24 cellular contexts compared by ENCODE assay signal in the genomic region with DNA sequence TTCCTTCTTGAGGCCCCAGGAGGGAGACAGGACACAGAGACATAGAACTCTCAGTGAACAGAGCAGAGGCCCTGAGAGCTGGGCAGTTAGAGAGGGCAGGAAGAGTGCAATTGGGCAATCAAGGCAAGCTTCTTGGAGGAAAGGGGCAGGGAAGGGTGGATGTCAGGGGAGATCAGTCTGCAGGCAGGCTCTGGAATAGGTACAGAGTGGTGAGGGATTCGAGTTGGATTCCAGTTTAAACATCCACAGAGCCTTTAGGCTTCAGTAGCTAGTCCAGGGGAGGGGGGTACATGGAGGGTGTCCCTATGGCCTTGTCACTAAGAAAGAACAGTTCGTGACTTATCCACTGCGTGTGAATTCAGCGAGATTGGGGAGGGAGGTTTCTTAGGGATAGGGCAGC. TPM values are rescaled to one million over a fixed set of nuclear protein-coding genes. Genes with fewer than 3 reads are reported as not detected.
A peak's percentile ranks its signal among the peaks of the same experiment; 100 is the strongest.
DNase-seq lines count a peak whose midpoint lies in the region; ATAC-seq, FAIRE-seq and TF ChIP-seq lines count a peak whose summit lies in the region.
"Had no signal": no experiment of that assay in that cellular context is flagged by ENCODE, and none has a peak within 500 bp of the region (broad histone marks: within the 10 kb centered on the region; RNA-seq: fewer than 3 reads in every experiment).

No MANE protein-coding gene starts in this region.

- no peak for FAIRE-seq in H1 (lab: Jason Lieb, UNC)
- FAIRE-seq: GM12892, GM18507, RCC 7860 had no signal

- H3K4me1 Mint-ChIP-seq in progenitor cell of endocrine pancreas (ENCODE audit: low read depth): peaks cover 3% of the 10 kb centered on the region

- H3K14ac ChIP-seq in H1 (ENCODE audit: insufficient read length): no peak overlapping the region

- TF ChIP-seq RAD21 in H1 (IDR thresholded peaks at IDR 0.05 in 1 of 2, conservative IDR thresholded peaks at IDR 0.05 in 1 of 2; ENCODE audit: low read depth in 2 of 2, low read length in 2 of 2): no peak

- H2BK12ac ChIP-seq in H1 (ENCODE audit: low read depth, low read length): peak overlapping the region; percentile 55; the same call in 1 of the 2 replicates

- peak overlapping the region; percentile 25; the same call in 1 of the 2 replicates for H2BK15ac ChIP-seq in H1 (ENCODE audit: low read length)

- peaks cover 16% of the 10 kb centered on the region for H3K23me2 ChIP-seq in H1 (ENCODE audit: low read depth, low read length)

- peaks cover 50% of the 10 kb centered on the region for H3K27me3 ChIP-seq in HUES48 (ENCODE audit: control insufficient read depth, insufficient read depth, low read length)
- H3K27me3 ChIP-seq in H1 (replicated peaks in 1 of 4; ENCODE audit: control insufficient read depth in 3 of 4, extremely low read depth in 1 of 4, insufficient read depth in 3 of 4, low read length in 3 of 4): peaks cover 2 to 25% (median 18%) of the 10 kb centered on the region in 4 experiments; a peak in 6 of 7 replicates
- H3K27me3 ChIP-seq in foreskin keratinocyte: peaks cover 63% of the 10 kb centered on the region

- peak overlapping the region; percentile 12 for H3K4me3 Mint-ChIP-seq in progenitor cell of endocrine pancreas (ENCODE audit: low read depth)
- H3K4me3 Mint-ChIP-seq: CD8-positive, alpha-beta T cell had no signal

- peaks cover 7% of the 10 kb centered on the region; the same call in 1 of the 2 replicates for H3K4me1 ChIP-seq in HUES48 (ENCODE audit: control insufficient read depth, insufficient read depth, low read length)
- H3K4me1 ChIP-seq in H1 (replicated peaks in 1 of 4; ENCODE audit: control insufficient read depth in 3 of 4, insufficient read depth in 4 of 4, low read length in 3 of 4): peaks cover 5 to 15% (median 12%) of the 10 kb centered on the region in 4 experiments
- no peaks in the 10 kb centered on the region for H3K4me1 ChIP-seq in foreskin keratinocyte

- H4K8ac ChIP-seq in H1 (ENCODE audit: extremely low read depth, insufficient read depth, low read length): no peak overlapping the region

- peak overlapping the region; percentile 86 to 90 for H3K4me2 ChIP-seq in H1 (ENCODE audit: insufficient read depth in 1 of 2, low read depth in 2 of 2, low read length in 2 of 2)
- H3K4me2 ChIP-seq: BLaER1 treated with 17β-estradiol and CSF1 and Interleukin-3, amounts not matched to agents 10 nM and 100 nM had no signal

- H3K4me3 ChIP-seq in HUES48 (ENCODE audit: low read depth, low read length) (peak overlapping the region; percentile 91), H1 (ENCODE audit: extremely low read depth in 1 of 4, insufficient read depth in 2 of 4, low read depth in 3 of 4, low read length in 4 of 4) (peak overlapping the region; percentile 61 to 73 (median 70)), iPS-18c (ENCODE audit: insufficient read depth, low read depth, low read length) (peak overlapping the region; percentile 78)
- H3K4me3 ChIP-seq: BLaER1 treated with 17β-estradiol and CSF1 and Interleukin-3, amounts not matched to agents 10 nM and 100 nM; SK-N-MC had no signal

- H3K9me3 ChIP-seq in HUES48 (ENCODE audit: control insufficient read depth, insufficient read depth, low read length) (no peaks in the 10 kb centered on the region), H1 (ENCODE audit: insufficient read depth in 2 of 2, low read depth in 1 of 2, low read length in 1 of 2) (no peaks in the 10 kb centered on the region), iPS-18c (ENCODE audit: control insufficient read depth, insufficient read depth, low read length) (no peaks in the 10 kb centered on the region)
- H3K9me3 ChIP-seq: BLaER1 treated with 17β-estradiol and CSF1 and Interleukin-3, amounts not matched to agents 10 nM and 100 nM had no signal

- no peaks in the 10 kb centered on the region for H3K36me3 Mint-ChIP-seq in progenitor cell of endocrine pancreas (ENCODE audit: insufficient read depth)
- H3K36me3 Mint-ChIP-seq: CD8-positive, alpha-beta T cell had no signal

- peak overlapping the region; percentile 27 for H3K4ac ChIP-seq in H1 (replicated peaks; ENCODE audit: insufficient read length, low read depth, low read length)

- no peak for TF ChIP-seq EP300 in H1 (IDR thresholded peaks at IDR 0.05; ENCODE audit: borderline replicate concordance in 1 of 2, low read depth in 2 of 2, low read length in 2 of 2)

- no peak overlapping the region for H3K27ac ChIP-seq in HUES48 (ENCODE audit: low read depth, low read length)
- no peak overlapping the region for H3K27ac ChIP-seq in H1 (ENCODE audit: low read depth, low read length)
- no peak overlapping the region for H3K27ac ChIP-seq in foreskin keratinocyte
- H3K27ac ChIP-seq: BLaER1 treated with 17β-estradiol and CSF1 and Interleukin-3, amounts not matched to agents 10 nM and 100 nM; HL-60; SK-N-MC had no signal

- no peak for TF ChIP-seq POLR2A in H1 (IDR thresholded peaks at IDR 0.05; ENCODE audit: control extremely low read depth in 1 of 2, low read depth in 2 of 2, low read length in 2 of 2)

- H4K5ac ChIP-seq in H1 (ENCODE audit: insufficient read length, low read depth, low read length): no peak overlapping the region

- H2BK20ac ChIP-seq in H1 (ENCODE audit: low read length): peak overlapping the region; percentile 61; the same call in 1 of the 2 replicates

- WGBS in H1 (ENCODE audit: extremely low coverage in 1 of 2, insufficient coverage in 1 of 2, insufficient read length in 1 of 2, insufficient replicate concordance in 2 of 2, low coverage in 1 of 2, low lambda C conversion rate in 2 of 2, missing lambda C conversion rate in 1 of 2), 2 experiments: 57% methylated on average over 4 of the region's 4 CpGs; no CpG with 5 or more reads in 1 of the 2 experiments

- H4K20me1 ChIP-seq in H1 (replicated peaks in 1 of 2; ENCODE audit: control insufficient read depth in 1 of 2, insufficient read depth in 2 of 2, low read length in 2 of 2): no peaks in the 10 kb centered on the region
- H4K20me1 ChIP-seq: BLaER1 treated with 17β-estradiol and CSF1 and Interleukin-3, amounts not matched to agents 10 nM and 100 nM had no signal

- H2AFZ ChIP-seq in H1 (ENCODE audit: low read length): peak overlapping the region; percentile 64; the same call in 1 of the 2 replicates

- CTCF ChIA-PET in H1 (lab: Charles Lee; ENCODE audit: partially characterized antibody): interaction anchor here (1.3 to 10.5 kb wide), 9 partner anchors 8 to 105 kb away, joined by 3 to 106 read pairs (median 7); a partner anchor contains a TSS

- H3K36me3 ChIP-seq in HUES48 (ENCODE audit: control insufficient read depth, insufficient read depth, low read length): no peaks in the 10 kb centered on the region
- H3K36me3 ChIP-seq in H1 (ENCODE audit: control insufficient read depth in 2 of 4, insufficient read depth in 4 of 4, low read length in 3 of 4): no peaks in the 10 kb centered on the region
- H3K36me3 ChIP-seq: BLaER1 treated with 17β-estradiol and CSF1 and Interleukin-3, amounts not matched to agents 10 nM and 100 nM had no signal

- peak overlapping the region; percentile 47 for H4K91ac ChIP-seq in H1 (replicated peaks; ENCODE audit: insufficient read length, low read length)

- H3K79me2 ChIP-seq in H1 (ENCODE audit: control insufficient read depth in 1 of 2, insufficient read depth in 2 of 2, low read length in 2 of 2): no peaks in the 10 kb centered on the region

- ATAC-seq in HG03460 (IDR thresholded peaks at IDR 0.05; ENCODE audit: unreplicated experiment) (no peak), foreskin keratinocyte (no peak)
- ATAC-seq: CD8-positive, alpha-beta T cell had no signal

- H3K9ac ChIP-seq in HUES48 (ENCODE audit: low read depth, low read length) (no peak overlapping the region), H1 (replicated peaks in 1 of 4; ENCODE audit: extremely low read depth in 1 of 4, low read depth in 3 of 4, low read length in 3 of 4) (peak overlapping the region in 1 of 4 experiments; percentile 50; a peak in 1 of 7 replicates)
- H3K9ac ChIP-seq: BLaER1 treated with 17β-estradiol and CSF1 and Interleukin-3, amounts not matched to agents 10 nM and 100 nM had no signal

- H2BK120ac ChIP-seq in H1 (replicated peaks; ENCODE audit: low read depth, low read length): no peak overlapping the region

- H3K18ac ChIP-seq in H1 (ENCODE audit: extremely low read depth, low read length): peak overlapping the region; percentile 88; the same call in 1 of the 2 replicates

- H3K79me1 ChIP-seq in H1 (ENCODE audit: low read depth, low read length): no peaks in the 10 kb centered on the region

- POLR2A ChIA-PET in H1 (lab: Charles Lee; ENCODE audit: partially characterized antibody): no interaction called here

- H2BK5ac ChIP-seq in H1 (ENCODE audit: low read depth, low read length): peak overlapping the region; percentile 95; the same call in 1 of the 2 replicates

- H3K56ac ChIP-seq in H1 (replicated peaks; ENCODE audit: insufficient read length, low read depth, low read length): no peak overlapping the region

- DNase-seq in H1 (ENCODE audit: low read depth in 1 of 2, low spot score in 2 of 2): no peak
- DNase-seq in progenitor cell of endocrine pancreas (ENCODE audit: low spot score, unreplicated experiment): no peak
- no peak for DNase-seq in mesenteric fat pad (ENCODE audit: low spot score)
- DNase-seq in foreskin keratinocyte: no peak
- DNase-seq in effector CD8-positive, alpha-beta T cell (lab: John Stamatoyannopoulos, UW): no peak
- DNase-seq: Calu3; CD8-positive, alpha-beta T cell; GOT3; MM.1S; NCI-H1092; NCI-H1436 treated with DMSO at 0.1 percent for 48 hours; NCI-H2029; Right ventricle myocardium superior had no signal

- H3K9me3 Mint-ChIP-seq in progenitor cell of endocrine pancreas (ENCODE audit: low read depth): no peaks in the 10 kb centered on the region
- H3K9me3 Mint-ChIP-seq: CD8-positive, alpha-beta T cell had no signal

- no peak overlapping the region for H3K27ac Mint-ChIP-seq in progenitor cell of endocrine pancreas
- H3K27ac Mint-ChIP-seq: CD8-positive, alpha-beta T cell had no signal

- peaks cover 78% of the 10 kb centered on the region for H3K27me3 Mint-ChIP-seq in progenitor cell of endocrine pancreas

- peak overlapping the region; percentile 53; the same call in 1 of the 2 replicates for H2AK5ac ChIP-seq in H1 (ENCODE audit: low read depth, low read length)

- no peak overlapping the region for H3K23ac ChIP-seq in H1 (ENCODE audit: insufficient read length)

- TF ChIP-seq CTCF in H1 (IDR thresholded peaks at IDR 0.05; ENCODE audit: control extremely low read depth in 1 of 3, insufficient read depth in 1 of 3, low read depth in 1 of 3, low read length in 3 of 3) (no peak), progenitor cell of endocrine pancreas (IDR thresholded peaks at IDR 0.05; ENCODE audit: unreplicated experiment) (no peak), foreskin keratinocyte (conservative IDR thresholded peaks at IDR 0.05) (no peak)

RNA-seq across cellular contexts. Expression of a gene that starts 2.0 kb away (rescaled TPM):
- 0.42 and 0.93 TPM in 2 replicates for total RNA-seq in H1 (2021; fragmentation: NEBNext Ultra II Directional; extraction: Animal tissue kit (Norgen Biotek cat#: 25700))
- polyA plus RNA-seq in H1 (2011; rRNA removed): 2.7 and 3.4 TPM in 2 replicates
- 1.0 TPM for polyA plus RNA-seq in H1 (2011; cell fraction: cytosol; rRNA removed)
- polyA plus RNA-seq in H1 (2011; cell fraction: nucleus; rRNA removed): 2.4 TPM
- polyA plus RNA-seq in H1 (2012, experiment 1 of 2): 1.0 to 3.2 TPM (median 1.7 TPM) in 4 replicates
- 2.4 TPM for polyA plus RNA-seq in H1 (2012, experiment 2 of 2)
- 3.9 TPM for polyA plus RNA-seq in H1 (2013, experiment 1 of 2)
- polyA plus RNA-seq in H1 (2013, experiment 2 of 2): 4.8 TPM
- polyA minus RNA-seq in H1 (2011; rRNA and poly(A)+ RNA removed): 0.57 TPM in 1 of 2 replicates, not detected in the other
- polyA minus RNA-seq in H1 (2011; cell fraction: cytosol; rRNA and poly(A)+ RNA removed): not detected
- not detected for polyA minus RNA-seq in H1 (2011; cell fraction: nucleus; rRNA and poly(A)+ RNA removed)
- total RNA-seq in progenitor cell of endocrine pancreas: 0.84 and 1.1 TPM in 2 replicates
- total RNA-seq in mesenteric fat pad: not detected
- total RNA-seq in foreskin keratinocyte: not detected in 2 replicates
- 0.14 and 0.24 TPM in 2 replicates for polyA plus RNA-seq in foreskin keratinocyte
- total RNA-seq: Calu3; CD8-positive, alpha-beta T cell; HT1080; LHCN-M2; Right ventricle myocardium superior had no signal

RNA-seq across cellular contexts. Expression of a gene that starts 9.5 kb away (rescaled TPM):
- not detected in 2 replicates for total RNA-seq in H1 (2021; fragmentation: NEBNext Ultra II Directional; extraction: Animal tissue kit (Norgen Biotek cat#: 25700))
- polyA plus RNA-seq in H1 (2011; rRNA removed): 0.26 TPM in 1 of 2 replicates, not detected in the other
- polyA plus RNA-seq in H1 (2011; cell fraction: cytosol; rRNA removed): 0.31 TPM
- polyA plus RNA-seq in H1 (2011; cell fraction: nucleus; rRNA removed): 0.51 TPM
- polyA plus RNA-seq in H1 (2012, experiment 1 of 2): not detected in 4 replicates
- not detected for polyA plus RNA-seq in H1 (2012, experiment 2 of 2)
- 0.26 TPM for polyA plus RNA-seq in H1 (2013, experiment 1 of 2)
- 0.42 TPM for polyA plus RNA-seq in H1 (2013, experiment 2 of 2)
- polyA minus RNA-seq in H1 (2011; rRNA and poly(A)+ RNA removed): not detected in 2 replicates
- not detected for polyA minus RNA-seq in H1 (2011; cell fraction: cytosol; rRNA and poly(A)+ RNA removed)
- not detected for polyA minus RNA-seq in H1 (2011; cell fraction: nucleus; rRNA and poly(A)+ RNA removed)
- 0.78 TPM in 1 of 2 replicates, not detected in the other for total RNA-seq in progenitor cell of endocrine pancreas
- total RNA-seq in mesenteric fat pad: not detected
- not detected in 2 replicates for total RNA-seq in foreskin keratinocyte
- polyA plus RNA-seq in foreskin keratinocyte: not detected in 2 replicates
- total RNA-seq: Calu3; CD8-positive, alpha-beta T cell; HT1080; LHCN-M2; Right ventricle myocardium superior had no signal

RNA-seq across cellular contexts. Expression of a gene that starts 44.4 kb away (rescaled TPM):
- 30.9 and 31.6 TPM in 2 replicates for total RNA-seq in H1 (2021; fragmentation: NEBNext Ultra II Directional; extraction: Animal tissue kit (Norgen Biotek cat#: 25700))
- 33.5 and 34.1 TPM in 2 replicates for polyA plus RNA-seq in H1 (2011; rRNA removed)
- 32.2 TPM for polyA plus RNA-seq in H1 (2011; cell fraction: cytosol; rRNA removed)
- polyA plus RNA-seq in H1 (2011; cell fraction: nucleus; rRNA removed): 34.9 TPM
- 24.3 to 30.8 TPM (median 28.2 TPM) in 4 replicates for polyA plus RNA-seq in H1 (2012, experiment 1 of 2)
- polyA plus RNA-seq in H1 (2012, experiment 2 of 2): 35.9 TPM
- polyA plus RNA-seq in H1 (2013, experiment 1 of 2): 12.0 TPM
- polyA plus RNA-seq in H1 (2013, experiment 2 of 2): 12.3 TPM
- 41.6 and 46.0 TPM in 2 replicates for polyA minus RNA-seq in H1 (2011; rRNA and poly(A)+ RNA removed)
- polyA minus RNA-seq in H1 (2011; cell fraction: cytosol; rRNA and poly(A)+ RNA removed): 23.7 TPM
- 15.2 TPM for polyA minus RNA-seq in H1 (2011; cell fraction: nucleus; rRNA and poly(A)+ RNA removed)
- 5.4 and 6.4 TPM in 2 replicates for total RNA-seq in progenitor cell of endocrine pancreas
- total RNA-seq in mesenteric fat pad: 2.3 TPM
- 0.53 and 0.71 TPM in 2 replicates for total RNA-seq in foreskin keratinocyte
- 0.40 and 0.49 TPM in 2 replicates for polyA plus RNA-seq in foreskin keratinocyte

RNA-seq across cellular contexts. Expression of a gene that starts 52.7 kb away (rescaled TPM):
- total RNA-seq in H1 (2021; fragmentation: NEBNext Ultra II Directional; extraction: Animal tissue kit (Norgen Biotek cat#: 25700)): 5.1 TPM in 2 replicates
- polyA plus RNA-seq in H1 (2011; rRNA removed): 4.0 and 4.4 TPM in 2 replicates
- 3.6 TPM for polyA plus RNA-seq in H1 (2011; cell fraction: cytosol; rRNA removed)
- polyA plus RNA-seq in H1 (2011; cell fraction: nucleus; rRNA removed): 3.8 TPM
- polyA plus RNA-seq in H1 (2012, experiment 1 of 2): 2.8 to 4.0 TPM (median 3.4 TPM) in 4 replicates
- 3.3 TPM for polyA plus RNA-seq in H1 (2012, experiment 2 of 2)
- 5.2 TPM for polyA plus RNA-seq in H1 (2013, experiment 1 of 2)
- 4.9 TPM for polyA plus RNA-seq in H1 (2013, experiment 2 of 2)
- polyA minus RNA-seq in H1 (2011; rRNA and poly(A)+ RNA removed): 3.0 TPM in 2 replicates
- polyA minus RNA-seq in H1 (2011; cell fraction: cytosol; rRNA and poly(A)+ RNA removed): 5.0 TPM
- 5.1 TPM for polyA minus RNA-seq in H1 (2011; cell fraction: nucleus; rRNA and poly(A)+ RNA removed)
- 0.69 and 0.89 TPM in 2 replicates for total RNA-seq in progenitor cell of endocrine pancreas
- total RNA-seq in mesenteric fat pad: 0.80 TPM
- 16.2 and 16.3 TPM in 2 replicates for total RNA-seq in foreskin keratinocyte
- polyA plus RNA-seq in foreskin keratinocyte: 15.8 and 17.9 TPM in 2 replicates
